ENCODE assay signal across 1 cellular context in the genomic region with DNA sequence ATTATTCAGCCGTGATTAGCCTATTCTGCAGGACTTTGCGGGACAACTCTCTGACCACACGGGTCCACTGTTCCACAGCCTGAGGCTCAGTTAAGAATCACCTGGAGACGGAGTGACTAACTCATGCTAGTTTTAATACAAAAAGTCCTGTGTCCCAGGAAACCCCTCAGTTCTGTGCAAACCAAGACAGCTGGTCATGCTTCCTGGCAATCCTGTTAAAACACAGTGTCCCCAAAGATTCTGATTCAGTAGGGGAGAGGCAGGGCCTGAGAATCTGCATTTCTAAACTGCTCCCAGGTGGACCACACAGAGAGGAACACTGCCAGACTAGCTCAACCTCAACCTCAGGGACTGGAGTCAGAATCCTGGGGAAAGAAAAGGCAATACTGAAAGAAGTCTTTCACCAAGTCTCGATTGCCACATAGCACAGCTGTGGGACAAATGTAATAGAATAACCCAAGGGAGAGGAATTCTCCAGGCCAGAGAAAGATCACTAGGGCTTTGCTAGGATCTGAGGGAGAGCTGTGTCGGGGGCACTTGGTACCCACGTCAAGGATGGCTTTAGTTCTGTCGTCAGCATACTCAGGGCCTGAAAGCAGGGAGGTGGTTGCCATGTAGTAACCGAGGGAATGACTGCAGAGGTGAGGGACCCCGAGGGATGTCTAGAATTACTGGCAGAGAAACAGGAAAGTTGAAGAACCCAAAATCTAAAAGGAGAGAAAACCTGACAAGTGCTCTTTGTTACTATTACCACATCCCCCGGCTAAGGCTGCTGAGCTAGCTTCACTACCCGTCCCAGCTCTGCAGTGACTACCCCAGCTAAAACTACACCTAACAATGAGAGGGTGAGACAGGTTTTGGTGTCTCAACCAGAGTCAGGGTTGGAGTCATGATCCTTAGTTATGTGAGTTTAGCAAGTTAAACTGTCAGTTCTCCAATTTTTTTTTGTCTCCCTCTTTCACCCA.
TF ChIP-seq lines count a peak whose summit lies in the region.

No MANE protein-coding gene starts in this region.

TF ChIP-seq in K562, 482 proteins besides CTCF, POLR2A, EP300 and RAD21:
- TF ChIP-seq, protein P1, sequence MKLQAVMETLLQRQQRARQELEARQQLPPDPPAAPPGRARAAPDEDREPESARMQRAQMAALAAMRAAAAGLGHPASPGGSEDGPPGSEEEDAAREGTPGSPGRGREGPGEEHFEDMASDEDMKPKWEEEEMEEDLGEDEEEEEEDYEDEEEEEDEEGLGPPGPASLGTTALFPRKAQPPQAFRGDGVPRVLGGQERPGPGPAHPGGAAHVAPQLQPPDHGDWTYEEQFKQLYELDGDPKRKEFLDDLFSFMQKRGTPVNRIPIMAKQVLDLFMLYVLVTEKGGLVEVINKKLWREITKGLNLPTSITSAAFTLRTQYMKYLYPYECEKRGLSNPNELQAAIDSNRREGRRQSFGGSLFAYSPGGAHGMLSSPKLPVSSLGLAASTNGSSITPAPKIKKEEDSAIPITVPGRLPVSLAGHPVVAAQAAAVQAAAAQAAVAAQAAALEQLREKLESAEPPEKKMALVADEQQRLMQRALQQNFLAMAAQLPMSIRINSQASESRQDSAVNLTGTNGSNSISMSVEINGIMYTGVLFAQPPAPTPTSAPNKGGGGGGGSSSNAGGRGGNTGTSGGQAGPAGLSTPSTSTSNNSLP (IDR thresholded peaks at IDR 0.05; ENCODE audit: borderline replicate concordance, low read depth, low read length) = no peak
- no peak for TF ChIP-seq ZZZ3 (IDR thresholded peaks at IDR 0.05)
- TF ChIP-seq, protein P2, sequence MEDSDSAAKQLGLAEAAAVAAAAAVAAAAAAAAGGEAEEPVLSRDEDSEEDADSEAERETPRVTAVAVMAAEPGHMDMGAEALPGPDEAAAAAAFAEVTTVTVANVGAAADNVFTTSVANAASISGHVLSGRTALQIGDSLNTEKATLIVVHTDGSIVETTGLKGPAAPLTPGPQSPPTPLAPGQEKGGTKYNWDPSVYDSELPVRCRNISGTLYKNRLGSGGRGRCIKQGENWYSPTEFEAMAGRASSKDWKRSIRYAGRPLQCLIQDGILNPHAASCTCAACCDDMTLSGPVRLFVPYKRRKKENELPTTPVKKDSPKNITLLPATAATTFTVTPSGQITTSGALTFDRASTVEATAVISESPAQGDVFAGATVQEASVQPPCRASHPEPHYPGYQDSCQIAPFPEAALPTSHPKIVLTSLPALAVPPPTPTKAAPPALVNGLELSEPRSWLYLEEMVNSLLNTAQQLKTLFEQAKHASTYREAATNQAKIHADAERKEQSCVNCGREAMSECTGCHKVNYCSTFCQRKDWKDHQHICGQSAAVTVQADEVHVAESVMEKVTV (CRISPR knock-in tag; IDR thresholded peaks at IDR 0.05) = peak; percentile 15; the same call in 1 of the 2 replicates
- no peak for TF ChIP-seq CCAR2 (IDR thresholded peaks at IDR 0.05; ENCODE audit: low read depth, low read length)
- TF ChIP-seq TAF15 (IDR thresholded peaks at IDR 0.05; ENCODE audit: low read depth, low read length) = no peak
- 0 out of 2 replicates have a peak, but pooled peaks have one; percentile 14 for TF ChIP-seq ATF7 (IDR thresholded peaks at IDR 0.05)
- TF ChIP-seq BRD9 (IDR thresholded peaks at IDR 0.05; ENCODE audit: low read depth, partially characterized antibody) = peak; percentile 26
- no peak for TF ChIP-seq ZNF717 (CRISPR knock-in tag; IDR thresholded peaks at IDR 0.05)
- no peak for TF ChIP-seq RFX5 (IDR thresholded peaks at IDR 0.05; ENCODE audit: low read depth, low read length)
- TF ChIP-seq, protein P3, sequence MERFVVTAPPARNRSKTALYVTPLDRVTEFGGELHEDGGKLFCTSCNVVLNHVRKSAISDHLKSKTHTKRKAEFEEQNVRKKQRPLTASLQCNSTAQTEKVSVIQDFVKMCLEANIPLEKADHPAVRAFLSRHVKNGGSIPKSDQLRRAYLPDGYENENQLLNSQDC (CRISPR knock-in tag; IDR thresholded peaks at IDR 0.05) = no peak
- no peak for TF ChIP-seq PPARD (CRISPR knock-in tag; IDR thresholded peaks at IDR 0.05)
- peak; percentile 44 for TF ChIP-seq CEBPB (tag; IDR thresholded peaks at IDR 0.05)
- TF ChIP-seq ZNF77 (CRISPR knock-in tag; IDR thresholded peaks at IDR 0.05) = no peak
- TF ChIP-seq CTBP1 (IDR thresholded peaks at IDR 0.05; ENCODE audit: borderline replicate concordance) = no peak
- no peak for TF ChIP-seq PML (IDR thresholded peaks at IDR 0.05; ENCODE audit: low read length)
- TF ChIP-seq ZNF384 (IDR thresholded peaks at IDR 0.05; ENCODE audit: low read depth, low read length) = no peak
- TF ChIP-seq, protein P4, sequence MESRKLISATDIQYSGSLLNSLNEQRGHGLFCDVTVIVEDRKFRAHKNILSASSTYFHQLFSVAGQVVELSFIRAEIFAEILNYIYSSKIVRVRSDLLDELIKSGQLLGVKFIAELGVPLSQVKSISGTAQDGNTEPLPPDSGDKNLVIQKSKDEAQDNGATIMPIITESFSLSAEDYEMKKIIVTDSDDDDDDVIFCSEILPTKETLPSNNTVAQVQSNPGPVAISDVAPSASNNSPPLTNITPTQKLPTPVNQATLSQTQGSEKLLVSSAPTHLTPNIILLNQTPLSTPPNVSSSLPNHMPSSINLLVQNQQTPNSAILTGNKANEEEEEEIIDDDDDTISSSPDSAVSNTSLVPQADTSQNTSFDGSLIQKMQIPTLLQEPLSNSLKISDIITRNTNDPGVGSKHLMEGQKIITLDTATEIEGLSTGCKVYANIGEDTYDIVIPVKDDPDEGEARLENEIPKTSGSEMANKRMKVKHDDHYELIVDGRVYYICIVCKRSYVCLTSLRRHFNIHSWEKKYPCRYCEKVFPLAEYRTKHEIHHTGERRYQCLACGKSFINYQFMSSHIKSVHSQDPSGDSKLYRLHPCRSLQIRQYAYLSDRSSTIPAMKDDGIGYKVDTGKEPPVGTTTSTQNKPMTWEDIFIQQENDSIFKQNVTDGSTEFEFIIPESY (CRISPR knock-in tag; IDR thresholded peaks at IDR 0.05) = 0 out of 2 replicates have a peak, but pooled peaks have one; percentile 38
- no peak for TF ChIP-seq MCM5 (IDR thresholded peaks at IDR 0.05; ENCODE audit: low read depth)
- no peak for TF ChIP-seq SMC3 (conservative IDR thresholded peaks at IDR 0.05; ENCODE audit: insufficient read depth, low read depth, low read length)
- no peak for TF ChIP-seq JUNB (CRISPR knock-in tag; conservative IDR thresholded peaks at IDR 0.05)
- TF ChIP-seq ZNF224 (CRISPR knock-in tag; IDR thresholded peaks at IDR 0.05) = no peak
- no peak for TF ChIP-seq ZNF263 (CRISPR knock-in tag; IDR thresholded peaks at IDR 0.05; ENCODE audit: borderline replicate concordance)
- TF ChIP-seq IFI16 (CRISPR knock-in tag; IDR thresholded peaks at IDR 0.05) = no peak
- TF ChIP-seq, protein P5, sequence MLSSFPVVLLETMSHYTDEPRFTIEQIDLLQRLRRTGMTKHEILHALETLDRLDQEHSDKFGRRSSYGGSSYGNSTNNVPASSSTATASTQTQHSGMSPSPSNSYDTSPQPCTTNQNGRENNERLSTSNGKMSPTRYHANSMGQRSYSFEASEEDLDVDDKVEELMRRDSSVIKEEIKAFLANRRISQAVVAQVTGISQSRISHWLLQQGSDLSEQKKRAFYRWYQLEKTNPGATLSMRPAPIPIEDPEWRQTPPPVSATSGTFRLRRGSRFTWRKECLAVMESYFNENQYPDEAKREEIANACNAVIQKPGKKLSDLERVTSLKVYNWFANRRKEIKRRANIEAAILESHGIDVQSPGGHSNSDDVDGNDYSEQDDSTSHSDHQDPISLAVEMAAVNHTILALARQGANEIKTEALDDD (IDR thresholded peaks at IDR 0.05) = peak; percentile 86
- no peak for TF ChIP-seq KLF6 (CRISPR knock-in tag; IDR thresholded peaks at IDR 0.05; ENCODE audit: borderline replicate concordance)
- TF ChIP-seq MYNN (IDR thresholded peaks at IDR 0.05) = no peak
- no peak for TF ChIP-seq MYNN (CRISPR knock-in tag; IDR thresholded peaks at IDR 0.05)
TF ChIP-seq in K562: peak in this region for 6.
